In genomic region chr3:185896565-185896964, GRCh38 we compare ENCODE assay signal across 22 cellular contexts. TPM values are rescaled to one million over a fixed set of nuclear protein-coding genes. Genes with fewer than 3 reads are reported as not detected.
DNase-seq lines count a peak whose midpoint lies in the region; ATAC-seq, FAIRE-seq and TF ChIP-seq lines count a peak whose summit lies in the region.
"Had no signal": no experiment of that assay in that cellular context is flagged by ENCODE, and none has a peak within 500 bp of the region (broad histone marks: within the 10 kb centered on the region; RNA-seq: fewer than 3 reads in every experiment).

No MANE protein-coding gene starts in this region.

- no peaks in the 10 kb centered on the region for H3K79me2 ChIP-seq in K562 (ENCODE audit: control insufficient read depth, insufficient read depth, low read length)

- no peak overlapping the region for H2BK5ac ChIP-seq in neuronal stem cell (ENCODE audit: low read length)

- H3K4ac ChIP-seq in neuronal stem cell (ENCODE audit: low read length) = no peak overlapping the region

- no peaks in the 10 kb centered on the region for H3K79me1 ChIP-seq in neuronal stem cell (ENCODE audit: low read depth, low read length)

- DNase-seq in OCI-M1 (lab: John Stamatoyannopoulos, UW) (peak; percentile 5), K562 (ENCODE audit: extremely low read depth in 1 of 4, low spot score in 3 of 4) (no peak), epithelial cell of esophagus (ENCODE audit: low read depth) (peak; percentile 74), type B pancreatic cell (ENCODE audit: extremely low spot score, unreplicated experiment) (no peak), A172 (ENCODE audit: low spot score) (no peak), neuronal stem cell (ENCODE audit: low spot score) (no peak)
- DNase-seq in activated T-helper 2 cell treated with anti-CD3 and anti-CD28 coated beads, Interferon-gamma antibody, Interleukin-2, Interleukin-4, amounts not matched to agents 10 μg/mL and 5 μg/mL and 100 μg/mL, durations not matched to agents 14 hours and 24 hours and 36 hours (ENCODE audit: low spot score) = no peak
- DNase-seq: AML-193; CD4-positive, alpha-beta memory T cell; DND-41; EL; H9; KG1 had no signal

- H3K4me2 ChIP-seq in K562 (ENCODE audit: insufficient read depth, low read length) = no peak overlapping the region
- H3K4me2 ChIP-seq in neuronal stem cell (ENCODE audit: insufficient read depth, low read length, poor library complexity, severe bottlenecking) = no peak overlapping the region
- H3K4me2 ChIP-seq: A549, BLaER1 had no signal

- H3K4me3 ChIP-seq in K562 (no peak overlapping the region), epithelial cell of esophagus (ENCODE audit: low read length) (no peak overlapping the region), neuronal stem cell (ENCODE audit: low read length in 2 of 2) (peak overlapping the region in 1 of 2 donors; percentile 63)
- H3K4me3 ChIP-seq: A549, BLaER1, GM12878 had no signal

- H3K4me1 Mint-ChIP-seq in type B pancreatic cell (ENCODE audit: unreplicated experiment) = peaks cover 6% of the 10 kb centered on the region
- no peaks in the 10 kb centered on the region for H3K4me1 Mint-ChIP-seq in activated T-helper 2 cell treated with anti-CD3 and anti-CD28 coated beads, Interferon-gamma antibody, Interleukin-2, Interleukin-4, amounts not matched to agents 10 μg/mL and 5 μg/mL and 100 μg/mL, durations not matched to agents 14 hours and 24 hours and 36 hours (ENCODE audit: low read depth)
- H3K4me1 Mint-ChIP-seq: CD4-positive, alpha-beta memory T cell; IgD-negative memory B cell had no signal

- TF ChIP-seq EP300 in K562 (IDR thresholded peaks at IDR 0.05; ENCODE audit: low read length) = no peak

- POLR2A ChIA-PET in K562 (lab: Yijun Ruan, JAX) = interaction anchor here (0.8 to 2.5 kb wide), 2 partner anchors 16 to 616 kb away, joined by 3 to 12 read pairs; no protein-coding TSS in a partner anchor

- in situ Hi-C loops in K562 (cut with MboI) = no loop called here

- no peak overlapping the region for H3K9ac ChIP-seq in K562 (ENCODE audit: insufficient read depth in 1 of 2, low read depth in 2 of 2, low read length in 2 of 2)
- H3K9ac ChIP-seq in neuronal stem cell (ENCODE audit: low read depth, low read length, poor library complexity) = no peak overlapping the region
- H3K9ac ChIP-seq: BLaER1 had no signal

- no peaks in the 10 kb centered on the region for H3K9me1 ChIP-seq in K562 (ENCODE audit: control insufficient read depth, insufficient read depth, low read length)

- no peak overlapping the region for H2BK15ac ChIP-seq in neuronal stem cell (ENCODE audit: low read length)

- TF ChIP-seq CTCF in K562 (IDR thresholded peaks at IDR 0.05 in 2 of 3, conservative IDR thresholded peaks at IDR 0.05 in 1 of 3; ENCODE audit: insufficient read depth in 2 of 3, low read depth in 1 of 3, low read length in 3 of 3) = no peak
- no peak for TF ChIP-seq CTCF in epithelial cell of esophagus (IDR thresholded peaks at IDR 0.05; ENCODE audit: insufficient read depth, low read depth, low read length, missing control alignments)
- no peak for TF ChIP-seq CTCF in type B pancreatic cell (conservative IDR thresholded peaks at IDR 0.05)

- no peak overlapping the region for H2BK120ac ChIP-seq in neuronal stem cell (ENCODE audit: low read depth, low read length)

- no peak overlapping the region for H3K4me3 Mint-ChIP-seq in type B pancreatic cell
- H3K4me3 Mint-ChIP-seq in activated T-helper 2 cell treated with anti-CD3 and anti-CD28 coated beads, Interferon-gamma antibody, Interleukin-2, Interleukin-4, amounts not matched to agents 10 μg/mL and 5 μg/mL and 100 μg/mL, durations not matched to agents 14 hours and 24 hours and 36 hours (ENCODE audit: low read depth) = no peak overlapping the region
- H3K4me3 Mint-ChIP-seq: CD14-positive monocyte; CD4-positive, alpha-beta memory T cell; H9; IgD-negative memory B cell had no signal

- H3K36me3 Mint-ChIP-seq in type B pancreatic cell = no peaks in the 10 kb centered on the region
- no peaks in the 10 kb centered on the region for H3K36me3 Mint-ChIP-seq in activated T-helper 2 cell treated with anti-CD3 and anti-CD28 coated beads, Interferon-gamma antibody, Interleukin-2, Interleukin-4, amounts not matched to agents 10 μg/mL and 5 μg/mL and 100 μg/mL, durations not matched to agents 14 hours and 24 hours and 36 hours (ENCODE audit: low read depth)
- H3K36me3 Mint-ChIP-seq: CD14-positive monocyte, IgD-negative memory B cell had no signal

- WGBS in K562 (ENCODE audit: insufficient coverage, low coverage, missing lambda C conversion rate) = 41% methylated on average over 3 of the region's 3 CpGs
- no CpG with 5 or more reads among the region's 3 CpGs for WGBS in neuronal stem cell (ENCODE audit: extremely low coverage in 2 of 2, insufficient read length in 2 of 2, insufficient replicate concordance in 1 of 2), 2 donors

- peaks cover 4 to 5% of the 10 kb centered on the region in 2 experiments; a peak in 3 of 5 replicates for H3K4me1 ChIP-seq in K562 (replicated peaks in 1 of 2; ENCODE audit: control insufficient read depth in 2 of 2, insufficient read depth in 2 of 2, low read length in 2 of 2)
- peaks cover 0 to 3% of the 10 kb centered on the region in 2 donors for H3K4me1 ChIP-seq in neuronal stem cell (ENCODE audit: control insufficient read depth in 2 of 2, insufficient read depth in 1 of 2, low read depth in 1 of 2, low read length in 2 of 2)
- H3K4me1 ChIP-seq: BLaER1 had no signal

- no peak overlapping the region for H3K27ac ChIP-seq in K562 (ENCODE audit: extremely low read depth, low read depth, low read length)
- H3K27ac ChIP-seq in neuronal stem cell (replicated peaks; ENCODE audit: low read length) = no peak overlapping the region
- H3K27ac ChIP-seq: A549, BLaER1 had no signal

- H3K9me3 Mint-ChIP-seq in type B pancreatic cell = no peaks in the 10 kb centered on the region
- H3K9me3 Mint-ChIP-seq in activated T-helper 2 cell treated with anti-CD3 and anti-CD28 coated beads, Interferon-gamma antibody, Interleukin-2, Interleukin-4, amounts not matched to agents 10 μg/mL and 5 μg/mL and 100 μg/mL, durations not matched to agents 14 hours and 24 hours and 36 hours = no peaks in the 10 kb centered on the region
- H3K9me3 Mint-ChIP-seq: H9 had no signal

- H3K27ac Mint-ChIP-seq in type B pancreatic cell = peak overlapping the region; percentile 94
- no peak overlapping the region for H3K27ac Mint-ChIP-seq in activated T-helper 2 cell treated with anti-CD3 and anti-CD28 coated beads, Interferon-gamma antibody, Interleukin-2, Interleukin-4, amounts not matched to agents 10 μg/mL and 5 μg/mL and 100 μg/mL, durations not matched to agents 14 hours and 24 hours and 36 hours
- H3K27ac Mint-ChIP-seq: CD4-positive, alpha-beta memory T cell; IgD-negative memory B cell had no signal

- ATAC-seq in K562 (peak; percentile 9; the same call in 1 of the 3 replicates), GM21423 (IDR thresholded peaks at IDR 0.05; ENCODE audit: unreplicated experiment) (no peak)
- ATAC-seq: A549, GM12878, HepG2 had no signal

- no peak for TF ChIP-seq RAD21 in K562 (CRISPR knock-in tag; conservative IDR thresholded peaks at IDR 0.05 in 1 of 2, IDR thresholded peaks at IDR 0.05 in 1 of 2)

- CTCF ChIA-PET in K562 (lab: Yijun Ruan, JAX; ENCODE audit: low intra/inter-chr PET ratio) = no interaction called here

- FAIRE-seq in K562 (lab: Jason Lieb, UNC) = no peak
- FAIRE-seq: A549, GM12878, GM19239, H1, HepG2 had no signal

- BruUV-seq in K562 (replicated peaks; lab: Mats Ljungman, UMichigan) = no TSS peak

- no peak overlapping the region for H4K8ac ChIP-seq in neuronal stem cell (ENCODE audit: low read depth, low read length)

- no peak for TF ChIP-seq POLR2A in K562 (conservative IDR thresholded peaks at IDR 0.05)

- intact Hi-C loops in K562 (cut with micrococcal nuclease) = no loop called here
- intact Hi-C loops in activated T-helper 2 cell treated with anti-CD3 and anti-CD28 coated beads, Interferon-gamma antibody, Interleukin-2, Interleukin-4, amounts not matched to agents 10 μg/mL and 5 μg/mL and 100 μg/mL, durations not matched to agents 14 hours and 24 hours and 36 hours (cut with micrococcal nuclease) = no loop called here

- H3K9me3 ChIP-seq in K562 (replicated peaks; ENCODE audit: control insufficient read depth, insufficient read depth, low read depth, low read length) (no peaks in the 10 kb centered on the region), neuronal stem cell (replicated peaks in 1 of 2; ENCODE audit: control insufficient read depth in 2 of 2, insufficient read depth in 1 of 2, low read depth in 1 of 2, low read length in 2 of 2) (no peaks in the 10 kb centered on the region)
- H3K9me3 ChIP-seq: A549, BLaER1 had no signal

- H4K91ac ChIP-seq in neuronal stem cell (ENCODE audit: low read depth, low read length, poor library complexity) = no peak overlapping the region

- H3K23ac ChIP-seq in neuronal stem cell (ENCODE audit: low read depth, low read length, poor library complexity) = no peak overlapping the region

- no peak overlapping the region for H3K18ac ChIP-seq in neuronal stem cell (ENCODE audit: low read length)

- no peak overlapping the region for H2BK12ac ChIP-seq in neuronal stem cell (ENCODE audit: low read length)

- H4K20me1 ChIP-seq in K562 (replicated peaks; ENCODE audit: control insufficient read depth, insufficient read depth, low read length) = no peaks in the 10 kb centered on the region
- H4K20me1 ChIP-seq: BLaER1 had no signal

- no peak overlapping the region for H2AK5ac ChIP-seq in neuronal stem cell (ENCODE audit: low read depth, low read length)

- no peak overlapping the region for H3K14ac ChIP-seq in neuronal stem cell (ENCODE audit: low read length)

- no peaks in the 10 kb centered on the region for H3K36me3 ChIP-seq in K562 (ENCODE audit: control insufficient read depth, insufficient read depth, low read length)
- no peaks in the 10 kb centered on the region for H3K36me3 ChIP-seq in neuronal stem cell (replicated peaks in 1 of 2; ENCODE audit: control insufficient read depth in 2 of 2, insufficient read depth in 2 of 2, low read length in 2 of 2)
- H3K36me3 ChIP-seq: BLaER1 had no signal

- no peaks in the 10 kb centered on the region for H3K27me3 Mint-ChIP-seq in type B pancreatic cell
- H3K27me3 Mint-ChIP-seq in activated T-helper 2 cell treated with anti-CD3 and anti-CD28 coated beads, Interferon-gamma antibody, Interleukin-2, Interleukin-4, amounts not matched to agents 10 μg/mL and 5 μg/mL and 100 μg/mL, durations not matched to agents 14 hours and 24 hours and 36 hours (ENCODE audit: low read depth) = peaks cover 4% of the 10 kb centered on the region

- H3K27me3 ChIP-seq in K562 (ENCODE audit: control insufficient read depth in 2 of 2, insufficient read depth in 2 of 2, low read length in 2 of 2) = no peaks in the 10 kb centered on the region
- H3K27me3 ChIP-seq in neuronal stem cell (ENCODE audit: control insufficient read depth in 3 of 3, insufficient read depth in 3 of 3, low read depth in 1 of 3, low read length in 3 of 3) = peaks cover 0 to under 1% (median 0%) of the 10 kb centered on the region in 3 experiments
- H3K27me3 ChIP-seq: BLaER1 had no signal

- H2AFZ ChIP-seq in K562 (ENCODE audit: low read depth, low read length) (peak overlapping the region; percentile 34; the same call in 1 of the 2 replicates), neuronal stem cell (ENCODE audit: low read length) (no peak overlapping the region)

RNA-seq across cellular contexts. Expression of gene TRA2B, which starts 41.2 kb away (rescaled TPM):
- total RNA-seq in K562 (2011; cell fraction: chromatin; rRNA removed; ENCODE audit: low replicate concordance) = 267 and 677 TPM in 2 replicates
- 155 and 196 TPM in 2 replicates for total RNA-seq in K562 (2011; cell fraction: nucleolus; rRNA removed)
- 358 and 568 TPM in 2 replicates for total RNA-seq in K562 (2011; cell fraction: nucleoplasm; rRNA removed)
- total RNA-seq in K562 (2014; rRNA removed) (345 and 451 TPM in 2 replicates), K562 (2014; rRNA removed; fragmentation: Illumina TruSeq; extraction: Trizol) (278 and 286 TPM in 2 replicates), K562 (2015; rRNA removed; fragmentation: Illumina TruSeq; extraction: Trizol) (385 and 411 TPM in 2 replicates), K562 (2021) (244 and 254 TPM in 2 replicates), type B pancreatic cell (ENCODE audit: low replicate concordance) (136 and 205 TPM in 2 replicates)
- polyA plus RNA-seq in K562 (2011; rRNA removed) (224 and 295 TPM in 2 replicates), K562 (2014; fragmentation: Illumina TruSeq; extraction: Trizol) (285 and 300 TPM in 2 replicates), K562 (2014; fragmentation: Nextera tagmentation; extraction: Ambion mirVana) (100 to 1,000 TPM; 105 to 132 TPM), K562 (2014; rRNA removed) (260 and 286 TPM in 2 replicates)
- polyA plus RNA-seq in K562 (2011; cell fraction: cytosol; rRNA removed) = 154 and 160 TPM in 2 replicates
- polyA plus RNA-seq in K562 (2011; cell fraction: nucleus; rRNA removed) = 311 and 318 TPM in 2 replicates
- 166 and 283 TPM in 2 replicates for polyA plus RNA-seq in K562 (2012)
- polyA minus RNA-seq in K562 (2011; rRNA and poly(A)+ RNA removed) = 355 and 364 TPM in 2 replicates
- 218 and 232 TPM in 2 replicates for polyA minus RNA-seq in K562 (2011; cell fraction: cytosol; rRNA and poly(A)+ RNA removed)
- polyA minus RNA-seq in K562 (2011; cell fraction: nucleus; rRNA and poly(A)+ RNA removed) = 402 and 570 TPM in 2 replicates
- total RNA-seq in A172 (2014; rRNA removed; shearing (Covaris generic)) = 290 and 367 TPM in 2 replicates
- total RNA-seq in activated T-helper 2 cell treated with anti-CD3 and anti-CD28 coated beads, Interferon-gamma antibody, Interleukin-2, Interleukin-4, amounts not matched to agents 10 μg/mL and 5 μg/mL and 100 μg/mL, durations not matched to agents 14 hours and 24 hours and 36 hours = 277 and 282 TPM in 2 replicates
- polyA plus RNA-seq in neuronal stem cell (2013, experiment 1 of 2) = 305 TPM
- 338 TPM for polyA plus RNA-seq in neuronal stem cell (2013, experiment 2 of 2)

Comparison
In these comparisons a context has a peak if more than half of its experiments do, and no peak if none do; other contexts are left out.
1. DNase-seq: peak in OCI-M1 (single experiment) and epithelial cell of esophagus (single experiment); none in K562 (0 of 4), type B pancreatic cell (single experiment), A172 (single experiment), activated T-helper 2 cell treated with anti-CD3 and anti-CD28 coated beads, Interferon-gamma antibody, Interleukin-2, Interleukin-4, amounts not matched to agents 10 μg/mL and 5 μg/mL and 100 μg/mL, durations not matched to agents 14 hours and 24 hours and 36 hours (single experiment) and neuronal stem cell (single experiment).